2 cellular contexts compared by ENCODE assay signal in genomic region chr14:35369701-35370191, GRCh38.
A peak's percentile ranks its signal among the peaks of the same experiment; 100 is the strongest.
TF ChIP-seq lines count a peak whose summit lies in the region.

No MANE protein-coding gene starts in this region.

TF ChIP-seq in K562, 482 proteins besides CTCF, POLR2A, EP300 and RAD21 (continued from another document):
- TF ChIP-seq ZBTB33 (CRISPR knock-in tag; IDR thresholded peaks at IDR 0.05) (0 out of 2 replicates have a peak, but pooled peaks have one; percentile 25), NFIC (IDR thresholded peaks at IDR 0.05) (peak; percentile 7; the same call in 1 of the 2 replicates)

TF ChIP-seq in WTC11, 78 proteins besides CTCF, POLR2A, EP300 and RAD21 (continued from another document):
- TF ChIP-seq AR (CRISPR knock-in tag; IDR thresholded peaks at IDR 0.05) (no peak), ESRRA (CRISPR knock-in tag; IDR thresholded peaks at IDR 0.05; ENCODE audit: borderline replicate concordance) (no peak), TP53 (CRISPR knock-in tag; IDR thresholded peaks at IDR 0.05) (no peak), GABPB1 (CRISPR knock-in tag; IDR thresholded peaks at IDR 0.05) (no peak), ZNF219 (CRISPR knock-in tag; IDR thresholded peaks at IDR 0.05; ENCODE audit: borderline replicate concordance) (no peak)
